ENCODE assay signal across 8 cellular contexts in genomic region chr15:43826508-43827286, GRCh38. TPM values are rescaled to one million over a fixed set of nuclear protein-coding genes. Genes with fewer than 3 reads are reported as not detected.
DNase-seq lines count a peak whose midpoint lies in the region.
"Not testable (repeated sequence)": the region's sequence is repeated elsewhere in the genome, so short reads cannot be mapped to it uniquely, and the experiment has no call there.

Gene WDR76 (plus strand): TSS chr15:43827002. CDS start chr15:43827033, 31 bp downstream.

- POLR2A ChIA-PET in activated CD4-positive, alpha-beta T cell treated with anti-CD3 and anti-CD28 coated beads, Interleukin-2, amount 10 ng/mL, durations not matched to agents 7 days and 5 days (lab: Charles Lee) = interaction anchor here (0.5 to 0.9 kb wide), 2 partner anchors 23 to 34 kb away, joined by 3 read pairs; no protein-coding TSS in a partner anchor

- H3K9me3 Mint-ChIP-seq in activated CD4-positive, alpha-beta T cell treated with anti-CD3 and anti-CD28 coated beads, Interleukin-2, amount 10 ng/mL, durations not matched to agents 7 days and 5 days = not testable (repeated sequence)

- H3K4me1 Mint-ChIP-seq in activated CD4-positive, alpha-beta T cell treated with anti-CD3 and anti-CD28 coated beads, Interleukin-2, amount 10 ng/mL, durations not matched to agents 7 days and 5 days = peaks cover 65% of the 10 kb centered on the region

- H3K4me3 Mint-ChIP-seq in activated CD4-positive, alpha-beta T cell treated with anti-CD3 and anti-CD28 coated beads, Interleukin-2, amount 10 ng/mL, durations not matched to agents 7 days and 5 days = peak within 1 kb of the TSS; percentile 96

- DNase-seq in AG20443 (ENCODE audit: low spot score) (peak; percentile 92), GM19238 (ENCODE audit: insufficient read length, low spot score) (peak; percentile 69), HK-2 (ENCODE audit: unreplicated experiment) (peak; percentile 78), NCI-H748 treated with DMSO at 0.1 percent for 48 hours (lab: John Stamatoyannopoulos, UW) (peak; percentile 45), dedifferentiated amniotic fluid mesenchymal stem cell (ENCODE audit: extremely low spot score) (peak; percentile 39), kidney tubule cell (ENCODE audit: low spot score) (peak; percentile 85)
- DNase-seq in activated CD4-positive, alpha-beta T cell treated with anti-CD3 and anti-CD28 coated beads, Interleukin-2, amount 10 ng/mL, durations not matched to agents 7 days and 5 days = peak; percentile 82
- DNase-seq in stimulated activated CD4-positive, alpha-beta T cell treated with anti-CD3 and anti-CD28 coated beads, Interleukin-15, amount 100 ng/mL, for 24 hours = peak; percentile 92

- CTCF ChIA-PET in activated CD4-positive, alpha-beta T cell treated with anti-CD3 and anti-CD28 coated beads, Interleukin-2, amount 10 ng/mL, durations not matched to agents 7 days and 5 days (lab: Charles Lee) = interaction anchor here (1.0 to 1.3 kb wide), 2 partner anchors 15 to 17 kb away, joined by 3 to 5 read pairs; no protein-coding TSS in a partner anchor

- H3K27ac Mint-ChIP-seq in activated CD4-positive, alpha-beta T cell treated with anti-CD3 and anti-CD28 coated beads, Interleukin-2, amount 10 ng/mL, durations not matched to agents 7 days and 5 days = peak within 1 kb of the TSS; percentile 97

- not testable (repeated sequence) for H3K27me3 Mint-ChIP-seq in activated CD4-positive, alpha-beta T cell treated with anti-CD3 and anti-CD28 coated beads, Interleukin-2, amount 10 ng/mL, durations not matched to agents 7 days and 5 days

- H3K36me3 Mint-ChIP-seq in activated CD4-positive, alpha-beta T cell treated with anti-CD3 and anti-CD28 coated beads, Interleukin-2, amount 10 ng/mL, durations not matched to agents 7 days and 5 days (ENCODE audit: low read depth) = peaks cover 46% of the 10 kb centered on the region

RNA-seq across cellular contexts. Expression of gene WDR76, which starts in this region (rescaled TPM):
- total RNA-seq in activated CD4-positive, alpha-beta T cell treated with anti-CD3 and anti-CD28 coated beads, Interleukin-2, amount 10 ng/mL, durations not matched to agents 7 days and 5 days = 10 to 100 TPM; 76.8 to 89.2 TPM

Comparison
In these comparisons a context has a peak if more than half of its experiments do, and no peak if none do; other contexts are left out.
1. Peak in every context shown above with its lines: DNase-seq.
2. DNase-seq: peak in every context shown above with its lines; median percentile 92 in AG20443; 92 in stimulated activated CD4-positive, alpha-beta T cell treated with anti-CD3 and anti-CD28 coated beads, Interleukin-15, amount 100 ng/mL, for 24 hours; 85 in kidney tubule cell; 82 in activated CD4-positive, alpha-beta T cell treated with anti-CD3 and anti-CD28 coated beads, Interleukin-2, amount 10 ng/mL, durations not matched to agents 7 days and 5 days; 78 in HK-2; 69 in GM19238; 45 in NCI-H748 treated with DMSO at 0.1 percent for 48 hours; 39 in dedifferentiated amniotic fluid mesenchymal stem cell.